ENCODE assay signal across 11 cellular contexts in genomic region chr10:44307691-44308090, GRCh38.
"Had no signal": no experiment of that assay in that cellular context is flagged by ENCODE, and none has a peak within 500 bp of the region (broad histone marks: within the 10 kb centered on the region; RNA-seq: fewer than 3 reads in every experiment).

No MANE protein-coding gene starts in this region.

- ATAC-seq: activated CD4-positive, alpha-beta T cell treated with anti-CD3 and anti-CD28 coated beads for 36 hours; activated naive CD4-positive, alpha-beta T cell treated with anti-CD3 and anti-CD28 coated beads, Interleukin-2, amount 50 U/mL, for 72 hours had no signal

- H3K4me3 ChIP-seq: breast epithelium, stomach, thoracic aorta had no signal

- H3K9me3 ChIP-seq: breast epithelium, stomach, thoracic aorta had no signal

- H3K27ac ChIP-seq: breast epithelium, stomach, thoracic aorta, VCaP had no signal

- DNase-seq: activated CD4-positive, alpha-beta T cell treated with anti-CD3 and anti-CD28 coated beads for 36 hours; activated T-cell treated with anti-CD3 and anti-CD28 coated beads, Interleukin-2, amount 50 U/mL, for 1 hour; anterior cingulate cortex; endodermal cell; hypothalamus; stimulated activated CD4-positive, alpha-beta T cell treated with anti-CD3 and anti-CD28 coated beads, Interleukin-4, amount 100 ng/mL, for 1 hour; stomach had no signal

- H3K27me3 ChIP-seq: breast epithelium had no signal

- H3K36me3 ChIP-seq: breast epithelium, stomach, thoracic aorta had no signal
